Comparison of ENCODE assay signal across 1 cellular context in genomic region chr15:89781891-89782618, GRCh38.
TF ChIP-seq lines count a peak whose summit lies in the region.

No MANE protein-coding gene starts in this region.

TF ChIP-seq in SK-N-SH, 30 proteins besides CTCF, POLR2A, EP300 and RAD21:
- TF ChIP-seq TAF1 (IDR thresholded peaks at IDR 0.05; ENCODE audit: borderline replicate concordance, low read depth, low read length) (no peak), MAX (IDR thresholded peaks at IDR 0.05; ENCODE audit: low read depth) (peak; percentile 39; the same call in 1 of the 2 replicates), FOSL2 (IDR thresholded peaks at IDR 0.05; ENCODE audit: borderline replicate concordance, low read depth) (peak; percentile 53), EZH2phosphoT487 (IDR thresholded peaks at IDR 0.05; ENCODE audit: borderline replicate concordance, low read depth) (no peak), TCF12 (IDR thresholded peaks at IDR 0.05) (peak; percentile 33; the same call in 1 of the 2 replicates), NRF1 (IDR thresholded peaks at IDR 0.05; ENCODE audit: low read depth, low read length) (no peak)
- TF ChIP-seq, protein P1, sequence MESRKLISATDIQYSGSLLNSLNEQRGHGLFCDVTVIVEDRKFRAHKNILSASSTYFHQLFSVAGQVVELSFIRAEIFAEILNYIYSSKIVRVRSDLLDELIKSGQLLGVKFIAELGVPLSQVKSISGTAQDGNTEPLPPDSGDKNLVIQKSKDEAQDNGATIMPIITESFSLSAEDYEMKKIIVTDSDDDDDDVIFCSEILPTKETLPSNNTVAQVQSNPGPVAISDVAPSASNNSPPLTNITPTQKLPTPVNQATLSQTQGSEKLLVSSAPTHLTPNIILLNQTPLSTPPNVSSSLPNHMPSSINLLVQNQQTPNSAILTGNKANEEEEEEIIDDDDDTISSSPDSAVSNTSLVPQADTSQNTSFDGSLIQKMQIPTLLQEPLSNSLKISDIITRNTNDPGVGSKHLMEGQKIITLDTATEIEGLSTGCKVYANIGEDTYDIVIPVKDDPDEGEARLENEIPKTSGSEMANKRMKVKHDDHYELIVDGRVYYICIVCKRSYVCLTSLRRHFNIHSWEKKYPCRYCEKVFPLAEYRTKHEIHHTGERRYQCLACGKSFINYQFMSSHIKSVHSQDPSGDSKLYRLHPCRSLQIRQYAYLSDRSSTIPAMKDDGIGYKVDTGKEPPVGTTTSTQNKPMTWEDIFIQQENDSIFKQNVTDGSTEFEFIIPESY (IDR thresholded peaks at IDR 0.05; ENCODE audit: borderline replicate concordance, low read depth) = 0 out of 2 replicates have a peak, but pooled peaks have one; percentile 31
